ENCODE assay signal across 18 cellular contexts in the genomic region with DNA sequence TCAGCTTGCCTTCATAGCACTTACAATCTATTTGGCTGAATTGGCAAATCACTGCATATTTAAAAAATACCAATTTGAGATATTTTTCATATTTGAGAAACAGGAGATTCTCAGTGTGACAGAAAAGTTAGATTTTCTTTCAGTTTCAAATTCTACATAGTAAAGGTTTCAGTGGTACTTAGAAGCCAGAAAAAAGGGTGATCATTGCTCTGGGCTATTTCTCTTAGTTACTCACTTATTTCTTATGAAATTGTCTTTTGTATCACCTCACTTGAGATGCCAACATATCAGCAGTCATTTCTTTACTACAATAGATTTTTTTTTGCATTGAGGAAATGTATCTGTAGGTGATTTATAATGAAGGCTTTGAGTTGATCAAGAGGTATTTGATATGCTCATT.
"Had no signal": no experiment of that assay in that cellular context is flagged by ENCODE, and none has a peak within 500 bp of the region (broad histone marks: within the 10 kb centered on the region; RNA-seq: fewer than 3 reads in every experiment).

No MANE protein-coding gene starts in this region.

- H3K27ac ChIP-seq: RWPE1 had no signal

- H3K9ac ChIP-seq: SK-N-SH had no signal

- H3K9me3 ChIP-seq: SK-N-SH had no signal

- ATAC-seq: Panc1, PC-3 had no signal

- DNase-seq: KBM-7; NCI-H1092; NCI-H1105 treated with DMSO at 0.1 percent for 48 hours; NCI-H1417 treated with DMSO at 0.1 percent for 48 hours; NCI-H146; NCI-H1694 treated with DMSO at 0.1 percent for 48 hours; NCI-H1930; NCI-H2081; NCI-H2107; NCI-H2227 treated with DMSO at 0.1 percent for 48 hours; NCI-H69; NCI-H774; NK-92 treated with Interleukin-12 subunit alpha and Interleukin-12 subunit beta, amount 100 ng/mL, for 24 hours; PC-3; SHP77; SK-N-SH had no signal

- H3K4me2 ChIP-seq: SK-N-SH had no signal
